ENCODE assay signal across 1 cellular context in the genomic region with DNA sequence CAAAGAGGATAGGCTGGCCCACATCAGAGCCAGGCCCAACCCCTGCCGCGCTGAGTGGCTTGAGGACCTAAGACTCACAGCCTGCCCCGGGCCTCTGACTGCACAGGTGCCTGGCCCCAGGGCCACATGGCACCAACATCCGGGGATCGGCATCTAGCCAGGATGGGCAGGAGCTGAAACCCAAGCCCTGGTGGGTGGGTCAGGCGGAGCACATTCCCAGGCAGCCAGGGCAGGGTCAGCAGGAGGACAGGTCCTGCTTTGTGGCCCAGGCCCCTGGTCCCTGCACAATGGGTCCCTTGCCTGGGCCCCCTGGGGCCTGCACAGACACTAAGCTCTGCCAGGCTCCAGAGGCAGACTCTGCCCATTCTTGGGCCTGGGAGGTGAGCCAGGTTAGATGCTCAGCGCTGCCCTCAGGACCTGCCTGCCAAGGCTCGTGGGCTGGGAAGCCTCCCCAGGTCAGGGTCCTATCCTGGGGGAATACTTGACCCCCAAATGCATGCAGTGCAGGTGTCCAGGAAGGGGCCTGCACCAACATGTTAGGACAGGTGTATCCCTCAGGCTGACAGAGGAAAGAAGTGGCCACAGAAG.
TF ChIP-seq lines count a peak whose summit lies in the region.

No MANE protein-coding gene starts in this region.

TF ChIP-seq in IMR-90, 13 proteins besides CTCF, POLR2A, EP300 and RAD21 (continued from another document):
- TF ChIP-seq ELK1 (IDR thresholded peaks at IDR 0.05; ENCODE audit: borderline replicate concordance, low read depth, low read length) (no peak), CEBPB (IDR thresholded peaks at IDR 0.05; ENCODE audit: low read depth, low read length) (no peak), MAFK (IDR thresholded peaks at IDR 0.05; ENCODE audit: low read depth, low read length) (no peak), BHLHE40 (IDR thresholded peaks at IDR 0.05; ENCODE audit: low read depth, low read length) (no peak), FOS (IDR thresholded peaks at IDR 0.05; ENCODE audit: low read depth, low read length) (no peak), MAZ (IDR thresholded peaks at IDR 0.05; ENCODE audit: borderline replicate concordance, low read depth, low read length) (no peak), NFE2L2 (IDR thresholded peaks at IDR 0.05; ENCODE audit: low read depth, low read length) (no peak), RCOR1 (IDR thresholded peaks at IDR 0.05; ENCODE audit: insufficient replicate concordance, low read length) (no peak)
